12 cellular contexts compared by ENCODE assay signal in genomic region chr6:149334201-149334600, GRCh38. TPM values are rescaled to one million over a fixed set of nuclear protein-coding genes. Genes with fewer than 3 reads are reported as not detected.
DNase-seq lines count a peak whose midpoint lies in the region; ATAC-seq and TF ChIP-seq lines count a peak whose summit lies in the region.
"Had no signal": no experiment of that assay in that cellular context is flagged by ENCODE, and none has a peak within 500 bp of the region (broad histone marks: within the 10 kb centered on the region; RNA-seq: fewer than 3 reads in every experiment).

No MANE protein-coding gene starts in this region.

- no peaks in the 10 kb centered on the region for H3K36me3 ChIP-seq in GM23248 (ENCODE audit: low read depth)
- no peaks in the 10 kb centered on the region for H3K36me3 ChIP-seq in psoas muscle (ENCODE audit: insufficient read depth in 1 of 2, low read depth in 1 of 2)
- H3K36me3 ChIP-seq in BE2C: no peaks in the 10 kb centered on the region; the same call in 1 of the 2 replicates
- H3K36me3 ChIP-seq: Peyer's patch had no signal

- no peak overlapping the region for H2AFZ ChIP-seq in GM23248

- peaks cover 68% of the 10 kb centered on the region for H3K4me1 ChIP-seq in GM23248 (ENCODE audit: insufficient read depth)
- peaks cover 88% of the 10 kb centered on the region for H3K4me1 ChIP-seq in psoas muscle
- H3K4me1 ChIP-seq in BE2C: no peaks in the 10 kb centered on the region

- H3K9me3 ChIP-seq in GM23248 (ENCODE audit: low read depth) (no peaks in the 10 kb centered on the region), T-helper 17 cell (ENCODE audit: control insufficient read depth, low read length, poor library complexity, severe bottlenecking) (no peaks in the 10 kb centered on the region), psoas muscle (no peaks in the 10 kb centered on the region), BE2C (no peaks in the 10 kb centered on the region)
- H3K9me3 ChIP-seq: Peyer's patch had no signal

- H3K9ac ChIP-seq in GM23248: no peak overlapping the region

- H3K27me3 Mint-ChIP-seq in T-helper 17 cell: no peaks in the 10 kb centered on the region

- peaks cover 82% of the 10 kb centered on the region for H3K4me1 Mint-ChIP-seq in T-helper 17 cell

- H3K4me2 ChIP-seq in GM23248 (ENCODE audit: unreplicated experiment): peak overlapping the region; percentile 56

- TF ChIP-seq POLR2A in erythroblast (IDR thresholded peaks at IDR 0.05; ENCODE audit: low read length): no peak

- H3K27me3 ChIP-seq in GM23248 (replicated peaks; ENCODE audit: insufficient read depth) (no peaks in the 10 kb centered on the region), psoas muscle (ENCODE audit: insufficient read depth in 3 of 3, low read length in 2 of 3) (no peaks in the 10 kb centered on the region), BE2C (no peaks in the 10 kb centered on the region)
- H3K27me3 ChIP-seq: Peyer's patch had no signal

- H3K79me2 ChIP-seq in GM23248 (ENCODE audit: insufficient read depth): peaks cover 99% of the 10 kb centered on the region

- intact Hi-C loops in psoas muscle (cut with DNase I): no loop called here

- H3K27ac ChIP-seq in GM23248 (peak overlapping the region; percentile 43), psoas muscle (peak overlapping the region; percentile 78)
- H3K27ac ChIP-seq: Peyer's patch had no signal

- H3K36me3 Mint-ChIP-seq in T-helper 17 cell (ENCODE audit: low read depth): no peaks in the 10 kb centered on the region

- H3K27ac Mint-ChIP-seq in T-helper 17 cell: peak overlapping the region; percentile 94

- peak overlapping the region; percentile 80 for H3K4me3 Mint-ChIP-seq in T-helper 17 cell

- ATAC-seq in T-helper 17 cell (no peak), psoas muscle (no peak), GM18858 (IDR thresholded peaks at IDR 0.05; ENCODE audit: unreplicated experiment) (no peak)

- no peaks in the 10 kb centered on the region for H3K9me2 ChIP-seq in GM23248 (ENCODE audit: insufficient read depth)

- peaks cover 43% of the 10 kb centered on the region for H4K20me1 ChIP-seq in GM23248 (ENCODE audit: insufficient read depth)

- TF ChIP-seq CTCF in psoas muscle (IDR thresholded peaks at IDR 0.05) (no peak), BE2C (IDR thresholded peaks at IDR 0.05; ENCODE audit: low read depth, low read length) (no peak)

- in situ Hi-C loops in GM23248 (cut with MboI): no loop called here

- H3K4me3 ChIP-seq in GM23248: no peak overlapping the region
- H3K4me3 ChIP-seq in psoas muscle: no peak overlapping the region
- no peak overlapping the region for H3K4me3 ChIP-seq in BE2C (ENCODE audit: low read depth, low read length)
- H3K4me3 ChIP-seq: Peyer's patch had no signal

- DNase-seq in GM23248: peak; percentile 60
- no peak for DNase-seq in T-helper 17 cell
- peak; percentile 60 to 67 for DNase-seq in erythroblast (lab: John Stamatoyannopoulos, UW)
- DNase-seq in psoas muscle: no peak
- DNase-seq in RKO (ENCODE audit: low spot score): no peak
- no peak for DNase-seq in NCI-H345 treated with DMSO at 0.1 percent for 48 hours (lab: John Stamatoyannopoulos, UW; ENCODE audit: unreplicated experiment)
- DNase-seq in BE2C: no peak
- DNase-seq: activated CD8-positive, alpha-beta memory T cell treated with anti-CD3 and anti-CD28 coated beads, Interleukin-2, amount 50 U/mL, for 48 hours; MV-4-11; Peyer's patch; stimulated activated CD4-positive, alpha-beta T cell treated with anti-CD3 and anti-CD28 coated beads, Interleukin-15, amount 100 ng/mL, for 24 hours had no signal

- H3F3A ChIP-seq in GM23248 (ENCODE audit: insufficient read depth): peaks cover 72% of the 10 kb centered on the region

- 39% methylated on average over 3 of the region's 3 CpGs for WGBS in GM23248 (ENCODE audit: low coverage in 1 of 2, low lambda C conversion rate in 2 of 2, missing lambda C conversion rate in 2 of 2), 2 experiments
- WGBS in psoas muscle, 3 donors: 59 to 61% (median 59%) methylated on average over 3 of the region's 3 CpGs

RNA-seq across cellular contexts. Expression of gene TAB2, which starts 16.7 kb away (rescaled TPM):
- total RNA-seq in GM23248 (2014; rRNA removed; shearing (Covaris generic)): 28.4 and 30.7 TPM in 2 replicates
- polyA plus RNA-seq in GM23248 (2016; fragmentation: Nextera tagmentation; extraction: Ambion mirVana) (10.8 and 11.6 TPM in 2 replicates), psoas muscle (10 to 100 TPM; 35.9 to 86.0 (median 54.4) TPM)
- total RNA-seq in T-helper 17 cell (100 to 1,000 TPM; 192 to 199 TPM), psoas muscle (10 to 100 TPM; 44.3 to 72.2 (median 63.7) TPM)
- 30.2 TPM for polyA plus RNA-seq in BE2C (2012; ENCODE audit: insufficient read depth, insufficient read length, low read depth)

Comparison
In these comparisons a context has a peak if more than half of its experiments do, and no peak if none do; other contexts are left out.
1. DNase-seq: peak in GM23248 (single experiment) and erythroblast (2 of 2); none in T-helper 17 cell (0 of 3), psoas muscle (0 of 2), RKO (single experiment), NCI-H345 treated with DMSO at 0.1 percent for 48 hours (single experiment) and BE2C (single experiment).